In the genomic region with DNA sequence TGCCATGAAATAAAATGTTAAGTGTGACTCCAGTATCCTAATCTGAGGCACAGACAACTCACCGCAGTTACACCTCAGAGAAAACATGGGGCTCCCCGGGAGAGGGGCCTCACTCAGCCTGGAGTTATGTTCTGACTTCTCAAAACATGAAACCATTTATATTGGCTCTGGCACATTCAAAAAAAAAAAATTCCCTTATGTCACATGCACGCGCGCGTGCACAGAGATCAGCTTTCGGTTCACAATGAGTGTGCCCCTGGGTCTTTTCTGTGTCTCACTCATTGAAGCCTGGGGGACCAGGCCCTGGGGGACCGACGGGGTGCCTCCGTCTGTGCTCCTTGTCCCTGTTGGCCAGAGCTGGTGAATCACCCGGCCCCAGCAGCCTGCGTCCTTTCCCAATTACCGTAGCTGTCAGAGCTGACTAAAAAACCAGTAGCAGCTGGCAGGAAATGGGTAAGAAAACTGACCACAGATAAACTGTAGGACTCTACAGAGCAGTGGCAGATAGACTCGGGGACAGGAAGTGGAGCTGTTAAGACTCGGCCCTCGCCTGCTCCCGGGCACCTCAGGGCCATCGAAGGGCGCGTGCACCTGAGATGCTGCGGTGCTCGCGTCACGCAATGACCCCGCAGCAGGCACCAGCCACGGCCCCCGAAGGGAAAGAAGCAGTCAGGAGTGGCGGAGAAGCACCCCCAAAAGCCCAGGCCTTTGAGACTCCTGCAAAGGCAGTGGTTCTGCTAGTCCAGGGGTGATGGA, we compare ENCODE assay signal across 8 cellular contexts.
DNase-seq lines count a peak whose midpoint lies in the region; ATAC-seq and TF ChIP-seq lines count a peak whose summit lies in the region.

No MANE protein-coding gene starts in this region.

- peak overlapping the region; percentile 13; the same call in 1 of the 2 replicates for H3K4me3 ChIP-seq in SJCRH30
- no peak overlapping the region for H3K4me3 ChIP-seq in right lobe of liver

- ATAC-seq in HG03159 (IDR thresholded peaks at IDR 0.05; ENCODE audit: unreplicated experiment) (peak; percentile 70), right lobe of liver (peak; percentile 50 to 70 (median 64))
- ATAC-seq in activated naive CD8-positive, alpha-beta T cell treated with anti-CD3 and anti-CD28 coated beads, Interleukin-2, amount 50 U/mL, for 24 hours: peak; percentile 75

- H3K27ac ChIP-seq in SJCRH30: peak overlapping the region; percentile 89
- H3K27ac ChIP-seq in right lobe of liver: peak overlapping the region; percentile 50 to 63 (median 63)

- DNase-seq in Ammon's horn (ENCODE audit: low spot score) (peak; percentile 55), SJCRH30 (peak; percentile 92 to 97), right lobe of liver (peak in 2 of 3 donors; percentile 52 to 62), G401 (ENCODE audit: low spot score) (no peak)
- DNase-seq in activated naive CD8-positive, alpha-beta T cell treated with anti-CD3 and anti-CD28 coated beads, Interleukin-2, amount 50 U/mL, for 24 hours: peak; percentile 75
- peak; percentile 43 for DNase-seq in stimulated activated CD8-positive, alpha-beta memory T cell treated with anti-CD3 and anti-CD28 coated beads, Interleukin-7, amount 100 ng/mL, for 24 hours (ENCODE audit: low read depth)

- peak overlapping the region; percentile 44 for H3K4me3 Mint-ChIP-seq in activated naive CD8-positive, alpha-beta T cell treated with anti-CD3 and anti-CD28 coated beads, Interleukin-2, amount 50 U/mL, for 24 hours

- no peaks in the 10 kb centered on the region for H3K36me3 ChIP-seq in SJCRH30
- no peaks in the 10 kb centered on the region for H3K36me3 ChIP-seq in right lobe of liver

- peaks cover 5% of the 10 kb centered on the region for H3K27me3 Mint-ChIP-seq in activated naive CD8-positive, alpha-beta T cell treated with anti-CD3 and anti-CD28 coated beads, Interleukin-2, amount 50 U/mL, for 24 hours

- peak overlapping the region; percentile 96 for H3K27ac Mint-ChIP-seq in activated naive CD8-positive, alpha-beta T cell treated with anti-CD3 and anti-CD28 coated beads, Interleukin-2, amount 50 U/mL, for 24 hours

- 19% methylated on average over 20 of the region's 28 CpGs for WGBS in right lobe of liver (ENCODE audit: insufficient coverage, low coverage, low lambda C conversion rate, missing lambda C conversion rate)

- intact Hi-C loops in right lobe of liver (cut with DNase I): no loop called here

- no peaks in the 10 kb centered on the region for H3K9me3 Mint-ChIP-seq in activated naive CD8-positive, alpha-beta T cell treated with anti-CD3 and anti-CD28 coated beads, Interleukin-2, amount 50 U/mL, for 24 hours

- TF ChIP-seq CTCF in right lobe of liver (IDR thresholded peaks at IDR 0.05): no peak

- TF ChIP-seq POLR2A in GM19193 (IDR thresholded peaks at IDR 0.05; ENCODE audit: extremely low read depth, insufficient read depth, insufficient read length) (peak; percentile 11), right lobe of liver (IDR thresholded peaks at IDR 0.05) (peak; percentile 49)

- in situ Hi-C loops in G401 (cut with HindIII; ENCODE audit: low sequenced_read_pairs): no loop called here

- H3K9me3 ChIP-seq in SJCRH30 (replicated peaks) (no peaks in the 10 kb centered on the region), right lobe of liver (no peaks in the 10 kb centered on the region)

- H3K4me1 ChIP-seq in SJCRH30: peaks cover 43% of the 10 kb centered on the region
- H3K4me1 ChIP-seq in right lobe of liver: no peaks in the 10 kb centered on the region

- H3K4me1 Mint-ChIP-seq in activated naive CD8-positive, alpha-beta T cell treated with anti-CD3 and anti-CD28 coated beads, Interleukin-2, amount 50 U/mL, for 24 hours: peaks cover 88% of the 10 kb centered on the region

- H3K27me3 ChIP-seq in SJCRH30 (no peaks in the 10 kb centered on the region), right lobe of liver (no peaks in the 10 kb centered on the region)

- H3K36me3 Mint-ChIP-seq in activated naive CD8-positive, alpha-beta T cell treated with anti-CD3 and anti-CD28 coated beads, Interleukin-2, amount 50 U/mL, for 24 hours (ENCODE audit: low read depth): no peaks in the 10 kb centered on the region
